In genomic region chr2:102106133-102106556, GRCh38 we compare ENCODE assay signal across 14 cellular contexts. TPM values are rescaled to one million over a fixed set of nuclear protein-coding genes. Genes with fewer than 3 reads are reported as not detected.
A peak's percentile ranks its signal among the peaks of the same experiment; 100 is the strongest.
DNase-seq lines count a peak whose midpoint lies in the region; ATAC-seq and TF ChIP-seq lines count a peak whose summit lies in the region.
"Had no signal": no experiment of that assay in that cellular context is flagged by ENCODE, and none has a peak within 500 bp of the region (broad histone marks: within the 10 kb centered on the region; RNA-seq: fewer than 3 reads in every experiment).

No MANE protein-coding gene starts in this region.

- no peak overlapping the region for H3K9ac ChIP-seq in neural progenitor cell

- no peak for TF ChIP-seq CTCF in body of pancreas (IDR thresholded peaks at IDR 0.05)
- TF ChIP-seq CTCF in transverse colon (IDR thresholded peaks at IDR 0.05), result no peak
- no peak for TF ChIP-seq CTCF in neural progenitor cell (IDR thresholded peaks at IDR 0.05)

- H3K9me3 Mint-ChIP-seq in activated CD4-positive, alpha-beta memory T cell treated with anti-CD3 and anti-CD28 coated beads for 36 hours, result peaks cover 6% of the 10 kb centered on the region
- H3K9me3 Mint-ChIP-seq in activated CD4-positive, alpha-beta memory T cell treated with anti-CD3 and anti-CD28 coated beads, Interleukin-2, amount 10 ng/mL, durations not matched to agents 7 days and 5 days, result peaks cover 5% of the 10 kb centered on the region
- H3K9me3 Mint-ChIP-seq in neural progenitor cell, result peaks cover 4% of the 10 kb centered on the region

- H3K4me3 Mint-ChIP-seq in activated CD4-positive, alpha-beta memory T cell treated with anti-CD3 and anti-CD28 coated beads for 36 hours, result peak overlapping the region; percentile 81
- no peak overlapping the region for H3K4me3 Mint-ChIP-seq in activated CD4-positive, alpha-beta memory T cell treated with anti-CD3 and anti-CD28 coated beads, Interleukin-2, amount 10 ng/mL, durations not matched to agents 7 days and 5 days
- no peak overlapping the region for H3K4me3 Mint-ChIP-seq in neural progenitor cell
- H3K4me3 Mint-ChIP-seq: activated CD8-positive, alpha-beta T cell treated with anti-CD3 and anti-CD28 coated beads, Interleukin-2, amount 10 ng/mL, durations not matched to agents 7 days and 5 days had no signal

- no peak overlapping the region for H2AFZ ChIP-seq in neural progenitor cell (replicated peaks)

- POLR2A ChIA-PET in activated CD4-positive, alpha-beta memory T cell treated with anti-CD3 and anti-CD28 coated beads for 36 hours (lab: Charles Lee), result interaction anchor here (0.9 to 3.5 kb wide), 2 partner anchors 23 to 44 kb away, joined by 3 to 28 read pairs; no protein-coding TSS in a partner anchor
- POLR2A ChIA-PET in activated CD4-positive, alpha-beta memory T cell treated with anti-CD3 and anti-CD28 coated beads, Interleukin-2, amount 10 ng/mL, durations not matched to agents 7 days and 5 days (lab: Charles Lee), result no interaction called here

- H3F3A ChIP-seq in neural progenitor cell (ENCODE audit: low read depth), result no peaks in the 10 kb centered on the region

- H3K4me3 ChIP-seq in body of pancreas, result no peak overlapping the region
- peak overlapping the region in 1 of 4 donors; percentile 42 for H3K4me3 ChIP-seq in transverse colon
- H3K4me3 ChIP-seq in neural progenitor cell, result no peak overlapping the region
- H3K4me3 ChIP-seq: SK-N-MC had no signal

- in situ Hi-C loops in transverse colon (cut with MboI; ENCODE audit: low pct_ligation_motif_present in 1 of 4, low pct_unique_long_range_greater_than_20kb in 1 of 4, low sequenced_read_pairs in 3 of 4), result no loop called here

- H4K20me1 ChIP-seq in neural progenitor cell (ENCODE audit: low read depth), result no peaks in the 10 kb centered on the region

- no peak for TF ChIP-seq POLR2A in body of pancreas (IDR thresholded peaks at IDR 0.05)
- TF ChIP-seq POLR2A in transverse colon (IDR thresholded peaks at IDR 0.05), result no peak

- peak overlapping the region; percentile 47 for H3K27ac Mint-ChIP-seq in activated CD4-positive, alpha-beta memory T cell treated with anti-CD3 and anti-CD28 coated beads for 36 hours
- H3K27ac Mint-ChIP-seq in activated CD4-positive, alpha-beta memory T cell treated with anti-CD3 and anti-CD28 coated beads, Interleukin-2, amount 10 ng/mL, durations not matched to agents 7 days and 5 days, result no peak overlapping the region
- H3K27ac Mint-ChIP-seq in neural progenitor cell, result no peak overlapping the region
- H3K27ac Mint-ChIP-seq: activated CD8-positive, alpha-beta T cell treated with anti-CD3 and anti-CD28 coated beads, Interleukin-2, amount 10 ng/mL, durations not matched to agents 7 days and 5 days had no signal

- CTCF ChIA-PET in activated CD4-positive, alpha-beta memory T cell treated with anti-CD3 and anti-CD28 coated beads for 36 hours (lab: Charles Lee), result interaction anchor here (1.4 to 1.5 kb wide), 2 partner anchors 86 to 134 kb away, joined by 5 to 6 read pairs; no protein-coding TSS in a partner anchor
- CTCF ChIA-PET in activated CD4-positive, alpha-beta memory T cell treated with anti-CD3 and anti-CD28 coated beads, Interleukin-2, amount 10 ng/mL, durations not matched to agents 7 days and 5 days (lab: Charles Lee), result no interaction called here

- H3K4me2 ChIP-seq in neural progenitor cell, result no peak overlapping the region

- H3K79me2 ChIP-seq in neural progenitor cell (ENCODE audit: low read depth), result no peaks in the 10 kb centered on the region

- no peak for DNase-seq in activated CD4-positive, alpha-beta memory T cell treated with anti-CD3 and anti-CD28 coated beads for 36 hours
- no peak for DNase-seq in activated CD4-positive, alpha-beta memory T cell treated with anti-CD3 and anti-CD28 coated beads, Interleukin-2, amount 10 ng/mL, durations not matched to agents 7 days and 5 days
- peak in 1 of 4 donors; percentile 46 for DNase-seq in body of pancreas
- peak; percentile 82 for DNase-seq in kidney glomerular epithelial cell (lab: John Stamatoyannopoulos, UW)
- DNase-seq in transverse colon, result no peak
- DNase-seq in neural progenitor cell (ENCODE audit: low spot score), result no peak
- DNase-seq: activated CD8-positive, alpha-beta T cell treated with anti-CD3 and anti-CD28 coated beads, Interleukin-2, amount 10 ng/mL, durations not matched to agents 7 days and 5 days; anterior cingulate cortex; mesendoderm; NCI-H524; stimulated activated naive CD4-positive, alpha-beta T cell treated with Interleukin-2 at 50 U/mL for 16 hours had no signal

- H3K27me3 ChIP-seq in body of pancreas (no peaks in the 10 kb centered on the region), transverse colon (no peaks in the 10 kb centered on the region), neural progenitor cell (no peaks in the 10 kb centered on the region)

- H3K36me3 ChIP-seq in body of pancreas (replicated peaks in 1 of 2; ENCODE audit: insufficient read depth in 1 of 2, low read depth in 2 of 2) (no peaks in the 10 kb centered on the region), transverse colon (no peaks in the 10 kb centered on the region), neural progenitor cell (no peaks in the 10 kb centered on the region)

- peaks cover 44% of the 10 kb centered on the region for H3K4me1 Mint-ChIP-seq in activated CD4-positive, alpha-beta memory T cell treated with anti-CD3 and anti-CD28 coated beads for 36 hours (ENCODE audit: low read depth)
- H3K4me1 Mint-ChIP-seq in activated CD4-positive, alpha-beta memory T cell treated with anti-CD3 and anti-CD28 coated beads, Interleukin-2, amount 10 ng/mL, durations not matched to agents 7 days and 5 days, result peaks cover 19% of the 10 kb centered on the region
- H3K4me1 Mint-ChIP-seq in neural progenitor cell, result peaks cover 21% of the 10 kb centered on the region

- ATAC-seq in body of pancreas (peak; percentile 31), GM21423 (IDR thresholded peaks at IDR 0.05; ENCODE audit: unreplicated experiment) (no peak), GM21529 (IDR thresholded peaks at IDR 0.05; ENCODE audit: unreplicated experiment) (no peak)
- ATAC-seq: activated CD8-positive, alpha-beta T cell treated with anti-CD3 and anti-CD28 coated beads, Interleukin-2, amount 10 ng/mL, durations not matched to agents 7 days and 5 days had no signal

- 8 to 16% methylated on average over 5 of the region's 5 CpGs for WGBS in body of pancreas, 2 donors
- WGBS in transverse colon (ENCODE audit: low coverage in 1 of 2), 2 donors, result 0 to 32% methylated on average over 5 of the region's 5 CpGs

- peak overlapping the region; percentile 33 to 91 (median 82) for H3K27ac ChIP-seq in body of pancreas
- peak overlapping the region; percentile 70 to 76 (median 72) for H3K27ac ChIP-seq in transverse colon
- H3K27ac ChIP-seq in neural progenitor cell, result no peak overlapping the region
- H3K27ac ChIP-seq: SK-N-MC had no signal

- intact Hi-C loops in activated CD4-positive, alpha-beta memory T cell treated with anti-CD3 and anti-CD28 coated beads for 36 hours (cut with micrococcal nuclease), result no loop called here
- intact Hi-C loops in body of pancreas (cut with DNase I) (no loop called here), transverse colon (cut with DNase I; ENCODE audit: low total_unique reads) (no loop called here)

- no peak for TF ChIP-seq EP300 in transverse colon (IDR thresholded peaks at IDR 0.05; ENCODE audit: low read depth)

- H3K27me3 Mint-ChIP-seq in activated CD4-positive, alpha-beta memory T cell treated with anti-CD3 and anti-CD28 coated beads for 36 hours, result peaks cover 14% of the 10 kb centered on the region
- H3K27me3 Mint-ChIP-seq in activated CD4-positive, alpha-beta memory T cell treated with anti-CD3 and anti-CD28 coated beads, Interleukin-2, amount 10 ng/mL, durations not matched to agents 7 days and 5 days, result peaks cover 19% of the 10 kb centered on the region
- peaks cover 4% of the 10 kb centered on the region for H3K27me3 Mint-ChIP-seq in neural progenitor cell (ENCODE audit: insufficient read depth, low read depth)

- H3K9me3 ChIP-seq in body of pancreas (no peaks in the 10 kb centered on the region), transverse colon (no peaks in the 10 kb centered on the region), neural progenitor cell (ENCODE audit: low read depth) (no peaks in the 10 kb centered on the region)

- peaks cover 9% of the 10 kb centered on the region for H3K36me3 Mint-ChIP-seq in activated CD4-positive, alpha-beta memory T cell treated with anti-CD3 and anti-CD28 coated beads for 36 hours
- no peaks in the 10 kb centered on the region for H3K36me3 Mint-ChIP-seq in activated CD4-positive, alpha-beta memory T cell treated with anti-CD3 and anti-CD28 coated beads, Interleukin-2, amount 10 ng/mL, durations not matched to agents 7 days and 5 days (ENCODE audit: low read depth)
- H3K36me3 Mint-ChIP-seq in neural progenitor cell, result no peaks in the 10 kb centered on the region

- H3K4me1 ChIP-seq in body of pancreas, result peaks cover 91% of the 10 kb centered on the region
- H3K4me1 ChIP-seq in transverse colon, result peaks cover 0 to 58% (median 34%) of the 10 kb centered on the region in 4 donors
- H3K4me1 ChIP-seq in neural progenitor cell, result no peaks in the 10 kb centered on the region

RNA-seq across cellular contexts. Expression of gene IL1R1, which starts 36.4 kb away (rescaled TPM):
- total RNA-seq in activated CD4-positive, alpha-beta memory T cell treated with anti-CD3 and anti-CD28 coated beads for 36 hours, result 10 to 100 TPM; 20.3 to 20.4 TPM
- 1 to 10 TPM; 1.3 to 1.5 TPM for total RNA-seq in activated CD4-positive, alpha-beta memory T cell treated with anti-CD3 and anti-CD28 coated beads, Interleukin-2, amount 10 ng/mL, durations not matched to agents 7 days and 5 days
- total RNA-seq in body of pancreas, result 10 to 100 TPM; 53.4 to 55.4 TPM
- 10 to 100 TPM; 20.2 to 58.0 (median 36.2) TPM for total RNA-seq in transverse colon
- total RNA-seq in neural progenitor cell (ENCODE audit: low replicate concordance), result 0.34 and 1.7 TPM in 2 replicates
- total RNA-seq: activated CD8-positive, alpha-beta T cell treated with anti-CD3 and anti-CD28 coated beads, Interleukin-2, amount 10 ng/mL, durations not matched to agents 7 days and 5 days had no signal
